Comparison of ENCODE assay signal across 23 cellular contexts in genomic region chrX:154349979-154350378, GRCh38. TPM values are rescaled to one million over a fixed set of nuclear protein-coding genes. Genes with fewer than 3 reads are reported as not detected.
A peak's percentile ranks its signal among the peaks of the same experiment; 100 is the strongest.
DNase-seq lines count a peak whose midpoint lies in the region; ATAC-seq, FAIRE-seq and TF ChIP-seq lines count a peak whose summit lies in the region.
"Had no signal": no experiment of that assay in that cellular context is flagged by ENCODE, and none has a peak within 500 bp of the region (broad histone marks: within the 10 kb centered on the region; RNA-seq: fewer than 3 reads in every experiment).

No MANE protein-coding gene starts in this region.

- H4K8ac ChIP-seq in H1 (ENCODE audit: extremely low read depth, insufficient read depth, low read length), result no peak overlapping the region

- H3K4me1 ChIP-seq in H1 (replicated peaks in 1 of 4; ENCODE audit: control insufficient read depth in 3 of 4, insufficient read depth in 4 of 4, low read length in 3 of 4) (no peaks in the 10 kb centered on the region), transverse colon (peaks cover 0 to 11% (median 5%) of the 10 kb centered on the region in 4 donors)
- H3K4me1 ChIP-seq: SJCRH30 had no signal

- H3K18ac ChIP-seq in H1 (ENCODE audit: extremely low read depth, low read length), result no peak overlapping the region

- no peaks in the 10 kb centered on the region for H3K23me2 ChIP-seq in H1 (ENCODE audit: low read depth, low read length)

- H3K36me3 Mint-ChIP-seq in natural killer cell, result no peaks in the 10 kb centered on the region
- H3K36me3 Mint-ChIP-seq in natural killer cell treated with Interleukin-12 subunit alpha and Interleukin-12 subunit beta and Interleukin-15 and Interleukin-18, amount 100 ng/mL, for 72 hours, result no peaks in the 10 kb centered on the region
- H3K36me3 Mint-ChIP-seq in HFFc6 (ENCODE audit: low read depth), result no peaks in the 10 kb centered on the region

- TF ChIP-seq POLR2A in H1 (IDR thresholded peaks at IDR 0.05; ENCODE audit: control extremely low read depth in 1 of 2, low read depth in 2 of 2, low read length in 2 of 2) (no peak), transverse colon (IDR thresholded peaks at IDR 0.05) (no peak)

- no peak for TF ChIP-seq EP300 in H1 (IDR thresholded peaks at IDR 0.05; ENCODE audit: borderline replicate concordance in 1 of 2, low read depth in 2 of 2, low read length in 2 of 2)
- no peak for TF ChIP-seq EP300 in transverse colon (IDR thresholded peaks at IDR 0.05; ENCODE audit: low read depth)

- DNase-seq in natural killer cell, result no peak
- DNase-seq in natural killer cell treated with Interleukin-12 subunit alpha and Interleukin-12 subunit beta and Interleukin-15 and Interleukin-18, amount 100 ng/mL, for 72 hours (ENCODE audit: low spot score), result no peak
- DNase-seq in HFFc6, result no peak
- no peak for DNase-seq in H1 (ENCODE audit: low read depth in 1 of 2, low spot score in 2 of 2)
- DNase-seq in transverse colon, result no peak
- DNase-seq in SK-N-DZ (ENCODE audit: low spot score), result no peak
- DNase-seq: amygdala; Calu3; cerebellar nuclear complex; effector memory CD4-positive, alpha-beta T cell; esophagus squamous epithelium; NCI-H774; OCI-M1; SJCRH30; stimulated activated CD4-positive, alpha-beta T cell treated with anti-CD3 and anti-CD28 coated beads, Interleukin-1b, Interleukin-23, amount 100 ng/mL, for 48 hours; trophoblast cell had no signal

- H3K27me3 Mint-ChIP-seq in natural killer cell (ENCODE audit: low read depth in 2 of 2) (no peaks in the 10 kb centered on the region), HFFc6 (ENCODE audit: insufficient read depth) (peaks cover 12% of the 10 kb centered on the region)
- H3K27me3 Mint-ChIP-seq in natural killer cell treated with Interleukin-12 subunit alpha and Interleukin-12 subunit beta and Interleukin-15 and Interleukin-18, amount 100 ng/mL, for 72 hours, result no peaks in the 10 kb centered on the region
- H3K27me3 Mint-ChIP-seq: stimulated activated naive CD8-positive, alpha-beta T cell treated with anti-CD3 and anti-CD28 coated beads, Interleukin-15, Interleukin-2, amounts not matched to agents 100 ng/mL and 50 ng/mL, for 24 hours had no signal

- CTCF ChIA-PET in H1 (lab: Charles Lee; ENCODE audit: partially characterized antibody), result interaction anchor here (0.8 to 1.5 kb wide), 3 partner anchors 13 to 34 kb away, joined by 3 to 6 read pairs (median 4); no protein-coding TSS in a partner anchor

- H3K36me3 ChIP-seq in H1 (ENCODE audit: control insufficient read depth in 2 of 4, insufficient read depth in 4 of 4, low read length in 3 of 4), result peaks cover 30 to 68% (median 59%) of the 10 kb centered on the region in 4 experiments
- peaks cover 0 to 5% (median 0%) of the 10 kb centered on the region in 4 donors for H3K36me3 ChIP-seq in transverse colon

- TF ChIP-seq CTCF in natural killer cell (IDR thresholded peaks at IDR 0.05), result no peak
- TF ChIP-seq CTCF in HFFc6 (IDR thresholded peaks at IDR 0.05), result no peak
- TF ChIP-seq CTCF in H1 (IDR thresholded peaks at IDR 0.05; ENCODE audit: control extremely low read depth in 1 of 3, insufficient read depth in 1 of 3, low read depth in 1 of 3, low read length in 3 of 3), result no peak
- TF ChIP-seq CTCF in transverse colon (IDR thresholded peaks at IDR 0.05), result no peak

- no peaks in the 10 kb centered on the region for H3K9me3 ChIP-seq in H1 (ENCODE audit: insufficient read depth in 2 of 2, low read depth in 1 of 2, low read length in 1 of 2)
- no peaks in the 10 kb centered on the region for H3K9me3 ChIP-seq in transverse colon
- H3K9me3 ChIP-seq: esophagus squamous epithelium, SJCRH30 had no signal

- H3K9me3 Mint-ChIP-seq in natural killer cell (no peaks in the 10 kb centered on the region), HFFc6 (no peaks in the 10 kb centered on the region)
- no peaks in the 10 kb centered on the region for H3K9me3 Mint-ChIP-seq in natural killer cell treated with Interleukin-12 subunit alpha and Interleukin-12 subunit beta and Interleukin-15 and Interleukin-18, amount 100 ng/mL, for 72 hours
- H3K9me3 Mint-ChIP-seq: GM23338; stimulated activated naive CD8-positive, alpha-beta T cell treated with anti-CD3 and anti-CD28 coated beads, Interleukin-15, Interleukin-2, amounts not matched to agents 100 ng/mL and 50 ng/mL, for 24 hours had no signal

- H3K4ac ChIP-seq in H1 (replicated peaks; ENCODE audit: insufficient read length, low read depth, low read length), result no peak overlapping the region

- no peak overlapping the region for H3K27ac ChIP-seq in H1 (ENCODE audit: low read depth, low read length)
- peak overlapping the region in 3 of 4 donors; percentile 29 to 99 (median 70) for H3K27ac ChIP-seq in transverse colon
- H3K27ac ChIP-seq: HL-60, SJCRH30 had no signal

- no peak overlapping the region for H2AK5ac ChIP-seq in H1 (ENCODE audit: low read depth, low read length)

- TF ChIP-seq RAD21 in H1 (IDR thresholded peaks at IDR 0.05 in 1 of 2, conservative IDR thresholded peaks at IDR 0.05 in 1 of 2; ENCODE audit: low read depth in 2 of 2, low read length in 2 of 2), result no peak

- no peak overlapping the region for H2BK120ac ChIP-seq in H1 (replicated peaks; ENCODE audit: low read depth, low read length)

- H2BK12ac ChIP-seq in H1 (ENCODE audit: low read depth, low read length), result no peak overlapping the region

- no peak overlapping the region for H2BK20ac ChIP-seq in H1 (ENCODE audit: low read length)

- 100% methylated on average over 3 of the region's 15 CpGs; no CpG with 5 or more reads in 1 of the 2 experiments for WGBS in H1 (ENCODE audit: extremely low coverage in 1 of 2, insufficient coverage in 1 of 2, insufficient read length in 1 of 2, insufficient replicate concordance in 2 of 2, low coverage in 1 of 2, low lambda C conversion rate in 2 of 2, missing lambda C conversion rate in 1 of 2), 2 experiments
- 86% methylated on average over 15 of the region's 15 CpGs; no CpG with 5 or more reads in 1 of the 2 donors for WGBS in transverse colon (ENCODE audit: low coverage in 1 of 2), 2 donors

- no peak overlapping the region for H3K14ac ChIP-seq in H1 (ENCODE audit: insufficient read length)

- peak overlapping the region; percentile 98 to 100 for H3K27ac Mint-ChIP-seq in natural killer cell
- no peak overlapping the region for H3K27ac Mint-ChIP-seq in natural killer cell treated with Interleukin-12 subunit alpha and Interleukin-12 subunit beta and Interleukin-15 and Interleukin-18, amount 100 ng/mL, for 72 hours
- 0 out of 2 replicates have a peak overlapping the region, but pooled peaks have one; percentile 36 for H3K27ac Mint-ChIP-seq in HFFc6
- H3K27ac Mint-ChIP-seq: GM23338 had no signal

- H3K4me3 Mint-ChIP-seq in natural killer cell (no peak overlapping the region), HFFc6 (no peak overlapping the region)
- H3K4me3 Mint-ChIP-seq in natural killer cell treated with Interleukin-12 subunit alpha and Interleukin-12 subunit beta and Interleukin-15 and Interleukin-18, amount 100 ng/mL, for 72 hours, result no peak overlapping the region
- H3K4me3 Mint-ChIP-seq: GM23338; stimulated activated naive CD8-positive, alpha-beta T cell treated with anti-CD3 and anti-CD28 coated beads, Interleukin-15, Interleukin-2, amounts not matched to agents 100 ng/mL and 50 ng/mL, for 24 hours had no signal

- ATAC-seq in natural killer cell (no peak), HG03378 (IDR thresholded peaks at IDR 0.05; ENCODE audit: unreplicated experiment) (no peak)
- ATAC-seq in natural killer cell treated with Interleukin-12 subunit alpha and Interleukin-12 subunit beta and Interleukin-15 and Interleukin-18, amount 100 ng/mL, for 72 hours, result no peak
- ATAC-seq: GM23338 had no signal

- H4K5ac ChIP-seq in H1 (ENCODE audit: insufficient read length, low read depth, low read length), result no peak overlapping the region

- H3K4me3 ChIP-seq in H1 (ENCODE audit: extremely low read depth in 1 of 4, insufficient read depth in 2 of 4, low read depth in 3 of 4, low read length in 4 of 4) (no peak overlapping the region), transverse colon (no peak overlapping the region)
- H3K4me3 ChIP-seq: esophagus squamous epithelium, GM23338, SJCRH30 had no signal

- no peak overlapping the region for H3K23ac ChIP-seq in H1 (ENCODE audit: insufficient read length)

- H3K27me3 ChIP-seq in H1 (replicated peaks in 1 of 4; ENCODE audit: control insufficient read depth in 3 of 4, extremely low read depth in 1 of 4, insufficient read depth in 3 of 4, low read length in 3 of 4) (no peaks in the 10 kb centered on the region), transverse colon (no peaks in the 10 kb centered on the region)
- H3K27me3 ChIP-seq: esophagus squamous epithelium, SJCRH30 had no signal

- no peak overlapping the region for H4K91ac ChIP-seq in H1 (replicated peaks; ENCODE audit: insufficient read length, low read length)

- POLR2A ChIA-PET in H1 (lab: Charles Lee; ENCODE audit: partially characterized antibody), result interaction anchor here (1.0 to 15.6 kb wide), 8 partner anchors 8 to 52 kb away, joined by 3 to 348 read pairs (median 19); partner anchors contain the start of genes EMD, FLNA and RPL10

- no peak for FAIRE-seq in H1 (lab: Jason Lieb, UNC)
- FAIRE-seq: GM18507 had no signal

- H3K4me2 ChIP-seq in H1 (ENCODE audit: insufficient read depth in 1 of 2, low read depth in 2 of 2, low read length in 2 of 2), result no peak overlapping the region
- H3K4me2 ChIP-seq: GM23338 had no signal

- H3K4me1 Mint-ChIP-seq in natural killer cell (peaks cover 25 to 36% of the 10 kb centered on the region in 2 donors), HFFc6 (ENCODE audit: low read depth) (peaks cover 6% of the 10 kb centered on the region)
- H3K4me1 Mint-ChIP-seq in natural killer cell treated with Interleukin-12 subunit alpha and Interleukin-12 subunit beta and Interleukin-15 and Interleukin-18, amount 100 ng/mL, for 72 hours (ENCODE audit: low read depth in 2 of 2), result peaks cover 13 to 38% of the 10 kb centered on the region in 2 donors

- H3K56ac ChIP-seq in H1 (replicated peaks; ENCODE audit: insufficient read length, low read depth, low read length), result no peak overlapping the region

- no peaks in the 10 kb centered on the region for H3K79me2 ChIP-seq in H1 (ENCODE audit: control insufficient read depth in 1 of 2, insufficient read depth in 2 of 2, low read length in 2 of 2)

- H2AFZ ChIP-seq in H1 (ENCODE audit: low read length), result no peak overlapping the region
- H2AFZ ChIP-seq: GM23338 had no signal

- no peak overlapping the region for H2BK15ac ChIP-seq in H1 (ENCODE audit: low read length)

- peaks cover 0 to 22% of the 10 kb centered on the region in 2 experiments for H4K20me1 ChIP-seq in H1 (replicated peaks in 1 of 2; ENCODE audit: control insufficient read depth in 1 of 2, insufficient read depth in 2 of 2, low read length in 2 of 2)

- H2BK5ac ChIP-seq in H1 (ENCODE audit: low read depth, low read length), result no peak overlapping the region

- intact Hi-C loops in natural killer cell (cut with micrococcal nuclease) (loop anchor here (10.0 kb wide), 1 partner anchor 45 kb away; the partner anchor contains the start of gene RPL10), transverse colon (cut with DNase I; ENCODE audit: low total_unique reads) (loop anchor here (5.0 kb wide), 1 partner anchor 47 kb away; the partner anchor contains the start of gene RPL10)

- H3K9ac ChIP-seq in H1 (replicated peaks in 1 of 4; ENCODE audit: extremely low read depth in 1 of 4, low read depth in 3 of 4, low read length in 3 of 4), result no peak overlapping the region

- in situ Hi-C loops in transverse colon (cut with MboI; ENCODE audit: low pct_ligation_motif_present in 1 of 4, low pct_unique_long_range_greater_than_20kb in 1 of 4, low sequenced_read_pairs in 3 of 4), result no loop called here

- H3K79me1 ChIP-seq in H1 (ENCODE audit: low read depth, low read length), result no peaks in the 10 kb centered on the region

RNA-seq across cellular contexts. Expression of gene FLNA, which starts 24.5 kb away (rescaled TPM):
- total RNA-seq in natural killer cell (1,000 to 10,000 TPM; 2,872 to 3,483 (median 2,927) TPM), transverse colon (1,000 to 10,000 TPM in 2 of 4 donors, 100 to 1,000 TPM in 2; 632 to 3,163 (median 1,262) TPM)
- total RNA-seq in natural killer cell treated with Interleukin-12 subunit alpha and Interleukin-12 subunit beta and Interleukin-15 and Interleukin-18, amount 100 ng/mL, for 72 hours, result 100 to 1,000 TPM; 574 to 727 TPM
- total RNA-seq in HFFc6 (2021; fragmentation: NEBNext Ultra II Directional; extraction: Animal tissue kit (Norgen Biotek cat#: 25700)), result 1,000 to 10,000 TPM; 2,260 to 2,886 (median 2,666) TPM
- 925 and 957 TPM in 2 replicates for total RNA-seq in H1 (2021; fragmentation: NEBNext Ultra II Directional; extraction: Animal tissue kit (Norgen Biotek cat#: 25700))
- polyA plus RNA-seq in H1 (2011; rRNA removed), result 315 and 451 TPM in 2 replicates
- polyA plus RNA-seq in H1 (2011; cell fraction: cytosol; rRNA removed), result 251 TPM
- 1,759 TPM for polyA plus RNA-seq in H1 (2011; cell fraction: nucleus; rRNA removed)
- polyA plus RNA-seq in H1 (2012, experiment 1 of 2), result 767 to 1,094 TPM (median 1,076 TPM) in 4 replicates
- 883 TPM for polyA plus RNA-seq in H1 (2012, experiment 2 of 2)
- 705 TPM for polyA plus RNA-seq in H1 (2013, experiment 1 of 2)
- 715 TPM for polyA plus RNA-seq in H1 (2013, experiment 2 of 2)
- 1,078 and 1,259 TPM in 2 replicates for polyA minus RNA-seq in H1 (2011; rRNA and poly(A)+ RNA removed)
- 972 TPM for polyA minus RNA-seq in H1 (2011; cell fraction: cytosol; rRNA and poly(A)+ RNA removed)
- polyA minus RNA-seq in H1 (2011; cell fraction: nucleus; rRNA and poly(A)+ RNA removed), result 786 TPM
- 118 and 164 TPM in 2 replicates for polyA plus RNA-seq in SK-N-DZ (2014; cell fraction: cytosol; rRNA removed)
- polyA plus RNA-seq in SK-N-DZ (2014; cell fraction: nucleus; rRNA removed), result 267 and 369 TPM in 2 replicates

RNA-seq across cellular contexts. Expression of gene EMD, which starts 29.1 kb away (rescaled TPM):
- 100 to 1,000 TPM; 141 to 175 (median 152) TPM for total RNA-seq in natural killer cell
- 10 to 100 TPM; 49.2 to 61.9 TPM for total RNA-seq in natural killer cell treated with Interleukin-12 subunit alpha and Interleukin-12 subunit beta and Interleukin-15 and Interleukin-18, amount 100 ng/mL, for 72 hours
- total RNA-seq in HFFc6 (2021; fragmentation: NEBNext Ultra II Directional; extraction: Animal tissue kit (Norgen Biotek cat#: 25700)), result 100 to 1,000 TPM in 4 of 6 experiments, 10 to 100 TPM in 2; 84.8 to 119 (median 108) TPM
- 104 and 109 TPM in 2 replicates for total RNA-seq in H1 (2021; fragmentation: NEBNext Ultra II Directional; extraction: Animal tissue kit (Norgen Biotek cat#: 25700))
- 45.5 and 128 TPM in 2 replicates for polyA plus RNA-seq in H1 (2011; rRNA removed)
- polyA plus RNA-seq in H1 (2011; cell fraction: cytosol; rRNA removed), result 88.6 TPM
- polyA plus RNA-seq in H1 (2011; cell fraction: nucleus; rRNA removed), result 218 TPM
- 84.6 to 114 TPM (median 106 TPM) in 4 replicates for polyA plus RNA-seq in H1 (2012, experiment 1 of 2)
- polyA plus RNA-seq in H1 (2012, experiment 2 of 2), result 104 TPM
- 71.7 TPM for polyA plus RNA-seq in H1 (2013, experiment 1 of 2)
- 72.0 TPM for polyA plus RNA-seq in H1 (2013, experiment 2 of 2)
- 21.4 and 56.1 TPM in 2 replicates for polyA minus RNA-seq in H1 (2011; rRNA and poly(A)+ RNA removed)
- polyA minus RNA-seq in H1 (2011; cell fraction: cytosol; rRNA and poly(A)+ RNA removed), result 62.9 TPM
- 71.8 TPM for polyA minus RNA-seq in H1 (2011; cell fraction: nucleus; rRNA and poly(A)+ RNA removed)
- total RNA-seq in transverse colon, result 10 to 100 TPM; 27.3 to 89.8 (median 55.5) TPM
- 76.3 and 77.9 TPM in 2 replicates for polyA plus RNA-seq in SK-N-DZ (2014; cell fraction: cytosol; rRNA removed)
- polyA plus RNA-seq in SK-N-DZ (2014; cell fraction: nucleus; rRNA removed), result 63.6 and 71.0 TPM in 2 replicates

RNA-seq across cellular contexts. Expression of gene RPL10, which starts 48.2 kb away (rescaled TPM):
- total RNA-seq in natural killer cell (1,000 to 10,000 TPM; 2,249 to 2,456 (median 2,324) TPM), transverse colon (1,000 to 10,000 TPM; 1,352 to 4,861 (median 3,415) TPM)
- total RNA-seq in natural killer cell treated with Interleukin-12 subunit alpha and Interleukin-12 subunit beta and Interleukin-15 and Interleukin-18, amount 100 ng/mL, for 72 hours, result 1,000 to 10,000 TPM; 1,953 to 2,194 TPM
- 1,000 to 10,000 TPM; 1,764 to 1,978 (median 1,934) TPM for total RNA-seq in HFFc6 (2021; fragmentation: NEBNext Ultra II Directional; extraction: Animal tissue kit (Norgen Biotek cat#: 25700))
- total RNA-seq in H1 (2021; fragmentation: NEBNext Ultra II Directional; extraction: Animal tissue kit (Norgen Biotek cat#: 25700)), result 2,633 and 2,739 TPM in 2 replicates
- 4,127 and 4,293 TPM in 2 replicates for polyA plus RNA-seq in H1 (2011; rRNA removed)
- polyA plus RNA-seq in H1 (2011; cell fraction: cytosol; rRNA removed), result 5,761 TPM
- polyA plus RNA-seq in H1 (2011; cell fraction: nucleus; rRNA removed), result 3,153 TPM
- 3,130 to 3,861 TPM (median 3,536 TPM) in 4 replicates for polyA plus RNA-seq in H1 (2012, experiment 1 of 2)
- 7,339 TPM for polyA plus RNA-seq in H1 (2012, experiment 2 of 2)
- 3,375 TPM for polyA plus RNA-seq in H1 (2013, experiment 1 of 2)
- 3,168 TPM for polyA plus RNA-seq in H1 (2013, experiment 2 of 2)
- polyA minus RNA-seq in H1 (2011; rRNA and poly(A)+ RNA removed), result 1,237 and 1,471 TPM in 2 replicates
- 1,290 TPM for polyA minus RNA-seq in H1 (2011; cell fraction: cytosol; rRNA and poly(A)+ RNA removed)
- 850 TPM for polyA minus RNA-seq in H1 (2011; cell fraction: nucleus; rRNA and poly(A)+ RNA removed)
- polyA plus RNA-seq in SK-N-DZ (2014; cell fraction: cytosol; rRNA removed), result 4,718 and 5,431 TPM in 2 replicates
- polyA plus RNA-seq in SK-N-DZ (2014; cell fraction: nucleus; rRNA removed), result 2,533 and 5,089 TPM in 2 replicates

RNA-seq across cellular contexts. Expression of gene TKTL1, which starts 54.4 kb away (rescaled TPM):
- total RNA-seq in natural killer cell, result 10 to 100 TPM; 17.1 to 42.8 (median 28.8) TPM
- 1 to 10 TPM; 3.0 to 4.1 TPM for total RNA-seq in natural killer cell treated with Interleukin-12 subunit alpha and Interleukin-12 subunit beta and Interleukin-15 and Interleukin-18, amount 100 ng/mL, for 72 hours
- total RNA-seq in HFFc6 (2021; fragmentation: NEBNext Ultra II Directional; extraction: Animal tissue kit (Norgen Biotek cat#: 25700)), result not detected
- total RNA-seq in H1 (2021; fragmentation: NEBNext Ultra II Directional; extraction: Animal tissue kit (Norgen Biotek cat#: 25700)), result not detected in 2 replicates
- polyA plus RNA-seq in H1 (2011; rRNA removed), result 0.03 and 0.05 TPM in 2 replicates
- 0.03 TPM for polyA plus RNA-seq in H1 (2011; cell fraction: cytosol; rRNA removed)
- not detected for polyA plus RNA-seq in H1 (2011; cell fraction: nucleus; rRNA removed)
- polyA plus RNA-seq in H1 (2012, experiment 1 of 2), result not detected in 4 replicates
- not detected for polyA plus RNA-seq in H1 (2012, experiment 2 of 2)
- polyA plus RNA-seq in H1 (2013, experiment 1 of 2), result not detected
- polyA plus RNA-seq in H1 (2013, experiment 2 of 2), result 0.02 TPM
- 0.27 TPM in 1 of 2 replicates, not detected in the other for polyA minus RNA-seq in H1 (2011; rRNA and poly(A)+ RNA removed)
- not detected for polyA minus RNA-seq in H1 (2011; cell fraction: cytosol; rRNA and poly(A)+ RNA removed)
- polyA minus RNA-seq in H1 (2011; cell fraction: nucleus; rRNA and poly(A)+ RNA removed), result not detected
- not detected for total RNA-seq in transverse colon
- polyA plus RNA-seq in SK-N-DZ (2014; cell fraction: cytosol; rRNA removed), result 1.1 TPM in 1 of 2 replicates, not detected in the other
- 0.28 TPM in 1 of 2 replicates, not detected in the other for polyA plus RNA-seq in SK-N-DZ (2014; cell fraction: nucleus; rRNA removed)
- total RNA-seq: Calu3, esophagus squamous epithelium, GM23338, osteoblast had no signal
- polyA plus RNA-seq: GM23338, liver had no signal

RNA-seq across cellular contexts. Expression of gene TEX28, which starts 55.1 kb away (rescaled TPM):
- under 1 TPM in 1 of 3 donors, not detected in 2; 0.61 TPM for total RNA-seq in natural killer cell
- total RNA-seq in natural killer cell treated with Interleukin-12 subunit alpha and Interleukin-12 subunit beta and Interleukin-15 and Interleukin-18, amount 100 ng/mL, for 72 hours, result not detected
- not detected for total RNA-seq in HFFc6 (2021; fragmentation: NEBNext Ultra II Directional; extraction: Animal tissue kit (Norgen Biotek cat#: 25700))
- total RNA-seq in H1 (2021; fragmentation: NEBNext Ultra II Directional; extraction: Animal tissue kit (Norgen Biotek cat#: 25700)), result not detected in 2 replicates
- not detected in 2 replicates for polyA plus RNA-seq in H1 (2011; rRNA removed)
- polyA plus RNA-seq in H1 (2011; cell fraction: cytosol; rRNA removed), result not detected
- not detected for polyA plus RNA-seq in H1 (2011; cell fraction: nucleus; rRNA removed)
- not detected in 4 replicates for polyA plus RNA-seq in H1 (2012, experiment 1 of 2)
- not detected for polyA plus RNA-seq in H1 (2012, experiment 2 of 2)
- polyA plus RNA-seq in H1 (2013, experiment 1 of 2), result not detected
- polyA plus RNA-seq in H1 (2013, experiment 2 of 2), result not detected
- polyA minus RNA-seq in H1 (2011; rRNA and poly(A)+ RNA removed), result not detected in 2 replicates
- not detected for polyA minus RNA-seq in H1 (2011; cell fraction: cytosol; rRNA and poly(A)+ RNA removed)
- not detected for polyA minus RNA-seq in H1 (2011; cell fraction: nucleus; rRNA and poly(A)+ RNA removed)
- total RNA-seq in transverse colon, result not detected
- not detected in 2 replicates for polyA plus RNA-seq in SK-N-DZ (2014; cell fraction: cytosol; rRNA removed)
- polyA plus RNA-seq in SK-N-DZ (2014; cell fraction: nucleus; rRNA removed), result not detected in 2 replicates
- total RNA-seq: Calu3, esophagus squamous epithelium, GM23338, liver, osteoblast, SJCRH30 had no signal
- polyA plus RNA-seq: GM23338, liver had no signal

Comparison
In these comparisons a context has a peak if more than half of its experiments do, and no peak if none do; other contexts are left out.
1. H3K27ac Mint-ChIP-seq: peak in natural killer cell (2 of 2) and HFFc6 (single experiment); none in natural killer cell treated with Interleukin-12 subunit alpha and Interleukin-12 subunit beta and Interleukin-15 and Interleukin-18, amount 100 ng/mL, for 72 hours (0 of 2).